ENCODE assay signal across 8 cellular contexts in genomic region chr14:37583358-37584210, GRCh38. TPM values are rescaled to one million over a fixed set of nuclear protein-coding genes. Genes with fewer than 3 reads are reported as not detected.
DNase-seq lines count a peak whose midpoint lies in the region; ATAC-seq and TF ChIP-seq lines count a peak whose summit lies in the region.

No MANE protein-coding gene starts in this region.

- no peaks in the 10 kb centered on the region for H3K36me3 ChIP-seq in left lung

- intact Hi-C loops in left lung (cut with DNase I) = no loop called here

- peaks cover 59 to 75% of the 10 kb centered on the region in 2 donors for H3K27me3 ChIP-seq in left lung

- H3K4me3 ChIP-seq in left lung = peak overlapping the region; percentile 24 to 39

- H3K27ac ChIP-seq in 22Rv1 (peak overlapping the region; percentile 100), left lung (peak overlapping the region; percentile 65 to 79)

- peak; percentile 51 for DNase-seq in LoVo (ENCODE audit: low spot score)
- DNase-seq in SHP77 treated with DMSO at 0.1 percent for 48 hours (lab: John Stamatoyannopoulos, UW) = peak; percentile 64
- peak in 1 of 2 donors; percentile 81 for DNase-seq in left lung
- DNase-seq in NCI-H2107 (lab: John Stamatoyannopoulos, UW) = no peak
- no peak for DNase-seq in UCSD-AML1 (lab: John Stamatoyannopoulos, UW; ENCODE audit: unreplicated experiment)
- DNase-seq in NOMO-1 (lab: John Stamatoyannopoulos, UW; ENCODE audit: unreplicated experiment in 2 of 2) = no peak

- H3K9me3 ChIP-seq in left lung = no peaks in the 10 kb centered on the region

- H3K4me1 ChIP-seq in left lung = peaks cover 0 to 5% of the 10 kb centered on the region in 2 donors

- no peak for TF ChIP-seq CTCF in 22Rv1 (IDR thresholded peaks at IDR 0.05)
- no peak for TF ChIP-seq CTCF in left lung (IDR thresholded peaks at IDR 0.05)

- peak; percentile 80 for ATAC-seq in left lung
- no peak for ATAC-seq in GM18858 (IDR thresholded peaks at IDR 0.05; ENCODE audit: unreplicated experiment)

RNA-seq across cellular contexts. Expression of gene FOXA1, which starts 11.5 kb away (rescaled TPM):
- total RNA-seq in left lung = 10 to 100 TPM; 30.2 to 33.6 TPM

RNA-seq across cellular contexts. Expression of gene TTC6, which starts 11.8 kb away (rescaled TPM):
- 1 to 10 TPM; 3.2 to 7.1 TPM for total RNA-seq in left lung

Comparison
In these comparisons a context has a peak if more than half of its experiments do, and no peak if none do; other contexts are left out.
1. DNase-seq: peak in LoVo (single experiment) and SHP77 treated with DMSO at 0.1 percent for 48 hours (single experiment); none in NCI-H2107 (single experiment), UCSD-AML1 (single experiment) and NOMO-1 (0 of 2).